8 cellular contexts compared by ENCODE assay signal in the genomic region with DNA sequence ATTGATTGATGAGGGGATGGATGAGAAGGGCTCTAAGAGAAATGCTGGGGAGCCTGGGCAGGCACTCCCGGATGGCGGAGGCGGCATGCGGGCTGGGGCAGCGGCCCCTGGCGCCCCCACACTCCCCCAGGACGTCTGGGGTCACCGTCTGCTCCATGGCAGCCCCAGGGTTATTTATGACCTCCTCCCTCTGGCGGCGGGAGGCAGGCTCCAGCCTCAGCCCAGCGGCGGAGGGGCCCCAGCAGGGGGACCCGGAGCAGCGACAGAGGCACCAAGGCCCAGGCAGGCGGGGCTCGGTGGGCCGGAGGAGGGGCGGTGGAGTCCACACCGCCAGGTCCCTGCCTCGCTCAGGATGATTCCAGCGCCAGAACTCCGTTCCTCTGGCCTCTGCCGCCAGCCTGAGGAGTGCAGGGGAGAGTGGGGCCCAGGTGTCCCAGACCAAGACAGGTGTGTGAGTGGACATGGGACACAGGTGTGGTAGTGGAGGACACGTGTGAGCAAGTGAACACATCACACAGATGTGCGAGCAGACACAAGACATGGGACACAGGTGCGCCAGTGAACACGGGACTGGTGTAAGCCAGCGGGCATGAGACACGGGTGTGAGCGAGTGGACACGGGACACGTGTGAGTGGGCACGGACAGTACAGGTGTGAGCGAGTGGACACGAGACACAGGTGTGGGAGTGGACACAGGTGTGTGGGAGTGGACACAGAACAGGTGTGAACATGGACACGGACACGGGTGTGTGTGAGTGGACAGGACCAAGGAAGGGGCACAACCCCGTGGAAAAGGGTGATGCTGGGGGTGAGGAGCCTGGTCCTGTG. TPM values are rescaled to one million over a fixed set of nuclear protein-coding genes. Genes with fewer than 3 reads are reported as not detected.
DNase-seq lines count a peak whose midpoint lies in the region; ATAC-seq and TF ChIP-seq lines count a peak whose summit lies in the region.

No MANE protein-coding gene starts in this region.

- peak; percentile 66 for ATAC-seq in RWPE2 (ENCODE audit: low read depth)
- peak; percentile 74 to 79 for ATAC-seq in lower lobe of right lung
- ATAC-seq in GM19328 (IDR thresholded peaks at IDR 0.05; ENCODE audit: unreplicated experiment) = no peak

- TF ChIP-seq CTCF in LNCAP (IDR thresholded peaks at IDR 0.05) (peak; percentile 21; the same call in 1 of the 2 replicates), RWPE2 (IDR thresholded peaks at IDR 0.05; ENCODE audit: poor library complexity, severe bottlenecking) (no peak), lower lobe of right lung (IDR thresholded peaks at IDR 0.05) (peak; percentile 48), transverse colon (IDR thresholded peaks at IDR 0.05) (peak; percentile 49 to 62 (median 54))

- H3K4me1 ChIP-seq in RWPE2 (ENCODE audit: insufficient read depth, poor library complexity, severe bottlenecking) = peaks cover 4% of the 10 kb centered on the region
- H3K4me1 ChIP-seq in lower lobe of right lung = peaks cover 38% of the 10 kb centered on the region
- H3K4me1 ChIP-seq in transverse colon = peaks cover 24 to 53% (median 41%) of the 10 kb centered on the region in 4 donors

- no peaks in the 10 kb centered on the region for H3K9me3 ChIP-seq in RWPE2 (ENCODE audit: severe bottlenecking)
- H3K9me3 ChIP-seq in lower lobe of right lung = no peaks in the 10 kb centered on the region
- H3K9me3 ChIP-seq in transverse colon = no peaks in the 10 kb centered on the region

- intact Hi-C loops in lower lobe of right lung (cut with DNase I) = no loop called here
- intact Hi-C loops in transverse colon (cut with DNase I; ENCODE audit: low total_unique reads) = no loop called here

- no peaks in the 10 kb centered on the region for H3K36me3 ChIP-seq in RWPE2 (ENCODE audit: low read depth)
- no peaks in the 10 kb centered on the region for H3K36me3 ChIP-seq in lower lobe of right lung
- H3K36me3 ChIP-seq in transverse colon = no peaks in the 10 kb centered on the region

- no peak for TF ChIP-seq EP300 in transverse colon (IDR thresholded peaks at IDR 0.05; ENCODE audit: low read depth)

- 14 to 43% methylated on average over 3 to 38 of the region's 38 CpGs for WGBS in transverse colon (ENCODE audit: low coverage in 1 of 2), 2 donors

- peak; percentile 62 to 80 for DNase-seq in NCI-H2081 (lab: John Stamatoyannopoulos, UW)
- DNase-seq in NCI-H2081 treated with DMSO at 0.1 percent for 48 hours (lab: John Stamatoyannopoulos, UW) = no peak
- DNase-seq in RWPE2 (ENCODE audit: low spot score) = no peak
- peak; percentile 28 to 77 for DNase-seq in dermis microvascular lymphatic vessel endothelial cell (ENCODE audit: low read depth in 2 of 2)
- DNase-seq in lower lobe of right lung = peak; percentile 69
- peak; percentile 72 for DNase-seq in transverse colon

- H3K27me3 ChIP-seq in RWPE2 (ENCODE audit: insufficient read depth, poor library complexity, severe bottlenecking) = peaks cover 82% of the 10 kb centered on the region
- H3K27me3 ChIP-seq in lower lobe of right lung (ENCODE audit: low read depth) = peaks cover 93% of the 10 kb centered on the region
- peaks cover 100% of the 10 kb centered on the region for H3K27me3 ChIP-seq in transverse colon

- H3K4me3 ChIP-seq in RWPE2 (ENCODE audit: severe bottlenecking) = no peak overlapping the region
- H3K4me3 ChIP-seq in lower lobe of right lung = peak overlapping the region; percentile 6
- no peak overlapping the region for H3K4me3 ChIP-seq in transverse colon

- no peak for TF ChIP-seq POLR2A in transverse colon (IDR thresholded peaks at IDR 0.05)

- in situ Hi-C loops in transverse colon (cut with MboI; ENCODE audit: low pct_ligation_motif_present in 1 of 4, low pct_unique_long_range_greater_than_20kb in 1 of 4, low sequenced_read_pairs in 3 of 4) = no loop called here

- H3K27ac ChIP-seq in RWPE2 (ENCODE audit: poor library complexity, severe bottlenecking) (no peak overlapping the region), lower lobe of right lung (no peak overlapping the region), transverse colon (no peak overlapping the region)

RNA-seq across cellular contexts. Expression of a gene that starts 2.5 kb away (rescaled TPM):
- total RNA-seq in dermis microvascular lymphatic vessel endothelial cell = under 0.01 and 0.13 TPM in 2 replicates
- total RNA-seq in lower lobe of right lung = 2.2 TPM
- total RNA-seq in transverse colon = 10 to 100 TPM in 1 of 4 donors, 1 to 10 TPM in 2, not detected in 1; 2.2 to 26.9 (median 3.0) TPM

RNA-seq across cellular contexts. Expression of a gene that starts 37.8 kb away (rescaled TPM):
- total RNA-seq in dermis microvascular lymphatic vessel endothelial cell (59.4 and 67.9 TPM in 2 replicates), lower lobe of right lung (46.5 TPM), transverse colon (10 to 100 TPM; 17.6 to 50.4 (median 31.6) TPM)

RNA-seq across cellular contexts. Expression of a gene that starts 39.2 kb away (rescaled TPM):
- 2.6 and 5.2 TPM in 2 replicates for total RNA-seq in dermis microvascular lymphatic vessel endothelial cell
- total RNA-seq in lower lobe of right lung = 17.0 TPM
- total RNA-seq in transverse colon = 10 to 100 TPM; 10.8 to 26.1 (median 11.4) TPM

RNA-seq across cellular contexts. Expression of a gene that starts 45.1 kb away (rescaled TPM):
- 0.38 and 0.51 TPM in 2 replicates for total RNA-seq in dermis microvascular lymphatic vessel endothelial cell
- 1.2 TPM for total RNA-seq in lower lobe of right lung
- total RNA-seq in transverse colon = 1 to 10 TPM in 1 of 4 donors, under 1 TPM in 1, not detected in 2; 0.14 to 1.4 TPM

Comparison
In these comparisons a context has a peak if more than half of its experiments do, and no peak if none do; other contexts are left out.
1. DNase-seq: peak in NCI-H2081 (2 of 2), dermis microvascular lymphatic vessel endothelial cell (2 of 2), lower lobe of right lung (single experiment) and transverse colon (single experiment); none in NCI-H2081 treated with DMSO at 0.1 percent for 48 hours (single experiment) and RWPE2 (single experiment).